8 cellular contexts compared by ENCODE assay signal in the genomic region with DNA sequence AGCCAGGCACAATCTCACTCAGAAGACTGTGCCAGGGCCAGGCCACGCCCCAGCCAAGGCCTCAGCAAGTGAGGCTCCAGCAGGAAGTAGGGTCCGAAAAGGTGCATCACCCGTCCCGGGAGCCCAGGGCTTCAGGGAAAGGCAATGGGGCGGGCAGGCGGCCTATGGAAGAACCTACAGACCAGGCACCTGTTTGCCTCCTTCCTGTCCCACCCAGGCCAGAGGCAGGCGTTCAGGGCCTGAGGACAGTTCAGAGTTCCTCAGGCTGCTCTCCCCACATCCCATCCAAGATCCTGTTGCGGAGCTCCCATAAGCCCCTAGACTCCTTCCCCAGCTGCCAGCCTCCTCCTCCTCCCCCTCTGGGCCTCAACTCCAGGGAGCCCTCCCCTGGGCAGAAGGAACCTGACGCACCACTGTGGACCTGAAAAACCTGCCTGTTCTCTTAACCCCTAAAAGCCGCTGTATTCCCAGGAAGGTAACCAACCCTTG. TPM values are rescaled to one million over a fixed set of nuclear protein-coding genes. Genes with fewer than 3 reads are reported as not detected.
DNase-seq lines count a peak whose midpoint lies in the region; ATAC-seq and TF ChIP-seq lines count a peak whose summit lies in the region.

No MANE protein-coding gene starts in this region.

- no TSS peak for BruUV-seq in PC-9 (replicated peaks; lab: Mats Ljungman, UMichigan)

- no peaks in the 10 kb centered on the region for H3K9me2 ChIP-seq in PC-9 (ENCODE audit: insufficient read depth)

- peak; percentile 61 for DNase-seq in Right ventricle myocardium superior
- DNase-seq in Right ventricle myocardium inferior (ENCODE audit: missing footprints), result no peak
- peak; percentile 76 to 83 for DNase-seq in PC-9
- DNase-seq in glomerular visceral epithelial cell (ENCODE audit: extremely low spot score), result peak; percentile 71
- DNase-seq in HEK293T (ENCODE audit: extremely low spot score), result no peak
- DNase-seq in NCI-H2196 (lab: John Stamatoyannopoulos, UW; ENCODE audit: unreplicated experiment), result no peak

- peak overlapping the region; percentile 96 for H3K4me2 ChIP-seq in PC-9

- no peak overlapping the region for H2AFZ ChIP-seq in PC-9

- H3K27ac ChIP-seq in PC-9 (peak overlapping the region; percentile 63), subcutaneous abdominal adipose tissue (ENCODE audit: low read depth, low read length) (peak overlapping the region; percentile 95)

- H3K36me3 ChIP-seq in PC-9 (ENCODE audit: low read depth) (no peaks in the 10 kb centered on the region), subcutaneous abdominal adipose tissue (ENCODE audit: control insufficient read depth in 5 of 5, insufficient read depth in 5 of 5, low read length in 5 of 5) (peaks cover 0 to 8% (median 4%) of the 10 kb centered on the region in 5 donors)

- peak overlapping the region; percentile 41 to 89 (median 69) for H3K9ac ChIP-seq in subcutaneous abdominal adipose tissue (ENCODE audit: low read length in 5 of 5)

- peaks cover 67% of the 10 kb centered on the region for H4K20me1 ChIP-seq in PC-9 (ENCODE audit: insufficient read depth)

- intact Hi-C loops in Right ventricle myocardium superior (cut with DNase I) (no loop called here), Right ventricle myocardium inferior (cut with DNase I) (loop anchor here (5.0 kb wide), 1 partner anchor 292 kb away; no protein-coding TSS in a partner anchor), PC-9 (cut with micrococcal nuclease; ENCODE audit: unreplicated experiment) (no loop called here)

- POLR2A ChIA-PET in PC-9 (lab: Charles Lee; ENCODE audit: unreplicated experiment) (interaction anchor here (0.5 kb wide), 1 partner anchor 162 kb away, joined by 15 read pairs; no protein-coding TSS in a partner anchor), HEK293T (lab: Yijun Ruan, JAX) (no interaction called here)

- peaks cover 71% of the 10 kb centered on the region for H3K79me2 ChIP-seq in PC-9 (ENCODE audit: low read depth)

- ATAC-seq in Right ventricle myocardium superior (ENCODE audit: poor library complexity), result no peak
- no peak for ATAC-seq in Right ventricle myocardium inferior
- ATAC-seq in GM19328 (IDR thresholded peaks at IDR 0.05; ENCODE audit: unreplicated experiment), result no peak

- H3K27me3 ChIP-seq in PC-9 (ENCODE audit: insufficient read depth, low read depth) (no peaks in the 10 kb centered on the region), subcutaneous abdominal adipose tissue (ENCODE audit: control insufficient read depth in 5 of 5, insufficient read depth in 4 of 5, low read length in 5 of 5) (no peaks in the 10 kb centered on the region)

- H3K4me3 ChIP-seq in PC-9 (peak overlapping the region; percentile 82), subcutaneous abdominal adipose tissue (ENCODE audit: low read depth in 1 of 5, low read length in 5 of 5) (peak overlapping the region; percentile 18 to 76 (median 34))

- H3K4me1 ChIP-seq in PC-9 (replicated peaks; ENCODE audit: insufficient read depth), result peaks cover 27% of the 10 kb centered on the region; the same call in 1 of the 2 replicates
- H3K4me1 ChIP-seq in subcutaneous abdominal adipose tissue (ENCODE audit: control insufficient read depth in 5 of 5, insufficient read depth in 5 of 5, low read length in 5 of 5), result peaks cover 16 to 74% (median 63%) of the 10 kb centered on the region in 5 donors

- CTCF ChIA-PET in PC-9 (lab: Charles Lee) (interaction anchor here (1.1 kb wide), 1 partner anchor 33 kb away, joined by 6 read pairs; no protein-coding TSS in a partner anchor), HEK293T (lab: Yijun Ruan, JAX) (no interaction called here)

- TF ChIP-seq CTCF in PC-9 (conservative IDR thresholded peaks at IDR 0.05), result no peak

- H3K9me3 ChIP-seq in PC-9 (ENCODE audit: insufficient read depth, low read depth) (no peaks in the 10 kb centered on the region), subcutaneous abdominal adipose tissue (ENCODE audit: control insufficient read depth in 5 of 5, low read length in 5 of 5) (no peaks in the 10 kb centered on the region)

- peaks cover 8% of the 10 kb centered on the region; the same call in 1 of the 2 replicates for H3F3A ChIP-seq in PC-9 (ENCODE audit: insufficient read depth, low read depth)

TF ChIP-seq in HEK293T, 16 proteins besides CTCF, POLR2A, EP300 and RAD21:
- TF ChIP-seq HDGF (IDR thresholded peaks at IDR 0.05; ENCODE audit: borderline replicate concordance), result no peak
- no peak for TF ChIP-seq TARDBP (IDR thresholded peaks at IDR 0.05)
- no peak for TF ChIP-seq FOXK2 (IDR thresholded peaks at IDR 0.05)
- TF ChIP-seq CTBP1 (IDR thresholded peaks at IDR 0.05; ENCODE audit: borderline replicate concordance), result no peak
- no peak for TF ChIP-seq NFRKB (IDR thresholded peaks at IDR 0.05)
- no peak for TF ChIP-seq SP1 (IDR thresholded peaks at IDR 0.05)

RNA-seq across cellular contexts. Expression of gene CLUH, which starts 2.3 kb away (rescaled TPM):
- 175 TPM for total RNA-seq in Right ventricle myocardium superior
- total RNA-seq in Right ventricle myocardium inferior, result 180 TPM
- total RNA-seq in PC-9 (2021), result 142 and 165 TPM in 2 replicates

RNA-seq across cellular contexts. Expression of gene CCDC92B, which starts 40.2 kb away (rescaled TPM):
- total RNA-seq in Right ventricle myocardium superior (0.11 TPM), Right ventricle myocardium inferior (0.16 TPM), PC-9 (2021) (1.9 and 3.0 TPM in 2 replicates)

Comparison
In these comparisons a context has a peak if more than half of its experiments do, and no peak if none do; other contexts are left out.
1. DNase-seq: peak in Right ventricle myocardium superior (single experiment), PC-9 (2 of 2) and glomerular visceral epithelial cell (single experiment); none in Right ventricle myocardium inferior (single experiment), HEK293T (single experiment) and NCI-H2196 (single experiment).